ENCODE assay signal across 8 cellular contexts in genomic region chr5:96432245-96433065, GRCh38. TPM values are rescaled to one million over a fixed set of nuclear protein-coding genes. Genes with fewer than 3 reads are reported as not detected.
DNase-seq lines count a peak whose midpoint lies in the region; ATAC-seq, FAIRE-seq and TF ChIP-seq lines count a peak whose summit lies in the region.

No MANE protein-coding gene starts in this region.

- peak; percentile 57 for DNase-seq in NCI-H2171 treated with DMSO at 0.1 percent for 48 hours (lab: John Stamatoyannopoulos, UW)
- DNase-seq in endothelial cell of umbilical vein (ENCODE audit: low read depth, low spot score): peak; percentile 12
- DNase-seq in gastrocnemius medialis: no peak
- DNase-seq in stimulated activated CD4-positive, alpha-beta T cell treated with anti-CD3 and anti-CD28 coated beads, Interleukin-15, amount 100 ng/mL, for 24 hours: no peak
- DNase-seq in RCC 7860 (ENCODE audit: low spot score): no peak
- DNase-seq in right lobe of liver: no peak

- 12% methylated on average over 21 of the region's 38 CpGs for WGBS in right lobe of liver (ENCODE audit: insufficient coverage, low coverage, low lambda C conversion rate, missing lambda C conversion rate)

- no peak for TF ChIP-seq CTCF in endothelial cell of umbilical vein (IDR thresholded peaks at IDR 0.05; ENCODE audit: extremely low read depth in 1 of 2, insufficient read depth in 1 of 2, low read depth in 1 of 2, low read length in 2 of 2)
- no peak for TF ChIP-seq CTCF in gastrocnemius medialis (IDR thresholded peaks at IDR 0.05 in 4 of 5, conservative IDR thresholded peaks at IDR 0.05 in 1 of 5)
- no peak for TF ChIP-seq CTCF in right lobe of liver (IDR thresholded peaks at IDR 0.05)

- H3K4me3 ChIP-seq in endothelial cell of umbilical vein (replicated peaks in 1 of 3; ENCODE audit: insufficient read depth in 1 of 3, low read depth in 1 of 3, low read length in 3 of 3) (peak overlapping the region in 2 of 3 experiments; percentile 7 to 10), gastrocnemius medialis (peak overlapping the region; percentile 9 to 31 (median 22)), right lobe of liver (no peak overlapping the region)

- TF ChIP-seq POLR2A in endothelial cell of umbilical vein (IDR thresholded peaks at IDR 0.05; ENCODE audit: low read depth, low read length): no peak
- no peak for TF ChIP-seq POLR2A in gastrocnemius medialis (IDR thresholded peaks at IDR 0.05)
- TF ChIP-seq POLR2A in right lobe of liver (IDR thresholded peaks at IDR 0.05): no peak

- ATAC-seq in GM19351 (IDR thresholded peaks at IDR 0.05; ENCODE audit: unreplicated experiment): peak; percentile 51
- ATAC-seq in gastrocnemius medialis: no peak
- ATAC-seq in HG02623 (IDR thresholded peaks at IDR 0.05; ENCODE audit: unreplicated experiment): no peak
- no peak for ATAC-seq in right lobe of liver

- in situ Hi-C loops in gastrocnemius medialis (cut with MboI; ENCODE audit: low sequenced_read_pairs in 4 of 4): no loop called here

- POLR2A ChIA-PET in endothelial cell of umbilical vein (lab: Charles Lee): no interaction called here

- CTCF ChIA-PET in endothelial cell of umbilical vein (lab: Charles Lee): interaction anchor here (0.8 to 2.5 kb wide), 10 partner anchors 10 to 169 kb away, joined by 3 to 20 read pairs (median 3); no protein-coding TSS in a partner anchor

- H3K79me2 ChIP-seq in endothelial cell of umbilical vein (ENCODE audit: control insufficient read depth, insufficient read depth, low read length): no peaks in the 10 kb centered on the region

- BruUV-seq in endothelial cell of umbilical vein (replicated peaks; lab: Mats Ljungman, UMichigan): no TSS peak

- no peaks in the 10 kb centered on the region for H4K20me1 ChIP-seq in endothelial cell of umbilical vein (replicated peaks; ENCODE audit: control insufficient read depth, extremely low read depth, insufficient read depth, low read length)

- H3K4me2 ChIP-seq in endothelial cell of umbilical vein (ENCODE audit: insufficient read depth, low read length): peak overlapping the region; percentile 62

- H3K9me1 ChIP-seq in endothelial cell of umbilical vein (replicated peaks; ENCODE audit: control insufficient read depth, extremely low read depth, insufficient read depth, low read length): no peaks in the 10 kb centered on the region

- H3K9ac ChIP-seq in endothelial cell of umbilical vein (replicated peaks; ENCODE audit: extremely low read depth, insufficient read depth, low read length): no peak overlapping the region

- peaks cover 22% of the 10 kb centered on the region for H3K4me1 ChIP-seq in endothelial cell of umbilical vein (ENCODE audit: control insufficient read depth, extremely low read depth, insufficient read depth, low read length)
- H3K4me1 ChIP-seq in gastrocnemius medialis: peaks cover 14 to 18% of the 10 kb centered on the region in 2 donors
- H3K4me1 ChIP-seq in right lobe of liver: no peaks in the 10 kb centered on the region

- H3K27me3 ChIP-seq in endothelial cell of umbilical vein (ENCODE audit: control insufficient read depth in 2 of 2, insufficient read depth in 2 of 2, low read length in 2 of 2): peaks cover 27 to 34% of the 10 kb centered on the region in 2 experiments
- H3K27me3 ChIP-seq in gastrocnemius medialis: peaks cover 46 to 52% (median 50%) of the 10 kb centered on the region in 3 donors
- H3K27me3 ChIP-seq in right lobe of liver: peaks cover 0 to 22% of the 10 kb centered on the region in 2 donors

- intact Hi-C loops in endothelial cell of umbilical vein (cut with micrococcal nuclease): no loop called here
- intact Hi-C loops in gastrocnemius medialis (cut with DNase I; ENCODE audit: low total_unique reads): no loop called here
- intact Hi-C loops in right lobe of liver (cut with DNase I): no loop called here

- peak overlapping the region; percentile 10 for H2AFZ ChIP-seq in endothelial cell of umbilical vein (ENCODE audit: low read depth, low read length)

- H3K27ac ChIP-seq in endothelial cell of umbilical vein (ENCODE audit: insufficient read depth, low read depth, low read length): no peak overlapping the region
- no peak overlapping the region for H3K27ac ChIP-seq in gastrocnemius medialis
- no peak overlapping the region for H3K27ac ChIP-seq in right lobe of liver

- dilution Hi-C loops in endothelial cell of umbilical vein (cut with MboI; ENCODE audit: extremely low pct_ligation_motif_present, low sequenced_read_pairs): no loop called here

- FAIRE-seq in endothelial cell of umbilical vein (lab: Jason Lieb, UNC): no peak
- no peak for FAIRE-seq in RCC 7860 (lab: Jason Lieb, UNC)

- H3K9me3 ChIP-seq in endothelial cell of umbilical vein (replicated peaks; ENCODE audit: control insufficient read depth, insufficient read depth, low read length) (no peaks in the 10 kb centered on the region), gastrocnemius medialis (no peaks in the 10 kb centered on the region), right lobe of liver (no peaks in the 10 kb centered on the region)

- no peaks in the 10 kb centered on the region for H3K36me3 ChIP-seq in endothelial cell of umbilical vein (ENCODE audit: control insufficient read depth in 2 of 2, extremely low read depth in 1 of 2, insufficient read depth in 2 of 2, low read length in 2 of 2)
- H3K36me3 ChIP-seq in gastrocnemius medialis: no peaks in the 10 kb centered on the region
- H3K36me3 ChIP-seq in right lobe of liver: no peaks in the 10 kb centered on the region

TF ChIP-seq in endothelial cell of umbilical vein, 7 proteins besides CTCF, POLR2A, EP300 and RAD21:
- TF ChIP-seq EZH2 (IDR thresholded peaks at IDR 0.05; ENCODE audit: borderline replicate concordance, low read depth, low read length, severe bottlenecking) (peak; percentile 70), JUN (IDR thresholded peaks at IDR 0.05; ENCODE audit: borderline replicate concordance, insufficient read depth, insufficient read length, low read depth) (no peak), POLR2AphosphoS5 (IDR thresholded peaks at IDR 0.05; ENCODE audit: insufficient read depth, low read depth, low read length) (no peak), MYC (IDR thresholded peaks at IDR 0.05; ENCODE audit: low read depth, low read length) (no peak)
- TF ChIP-seq, protein P1, sequence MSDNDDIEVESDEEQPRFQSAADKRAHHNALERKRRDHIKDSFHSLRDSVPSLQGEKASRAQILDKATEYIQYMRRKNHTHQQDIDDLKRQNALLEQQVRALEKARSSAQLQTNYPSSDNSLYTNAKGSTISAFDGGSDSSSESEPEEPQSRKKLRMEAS (IDR thresholded peaks at IDR 0.05; ENCODE audit: insufficient read depth, insufficient read length): no peak
TF ChIP-seq in endothelial cell of umbilical vein: peak in this region for 1.

RNA-seq across cellular contexts. Expression of gene PCSK1, which starts 0.6 kb away (rescaled TPM):
- total RNA-seq in endothelial cell of umbilical vein: 4.3 and 8.7 TPM in 2 replicates
- polyA plus RNA-seq in endothelial cell of umbilical vein: 0.75 and 0.95 TPM in 2 replicates
- polyA plus RNA-seq in endothelial cell of umbilical vein (2011; cell fraction: cytosol; rRNA removed): 1.1 and 1.7 TPM in 2 replicates
- polyA plus RNA-seq in endothelial cell of umbilical vein (2011; cell fraction: nucleus; rRNA removed): 1.3 and 1.5 TPM in 2 replicates
- 3.1 and 4.5 TPM in 2 replicates for polyA plus RNA-seq in endothelial cell of umbilical vein (2012)
- 1.1 and 1.8 TPM in 2 replicates for polyA minus RNA-seq in endothelial cell of umbilical vein
- polyA minus RNA-seq in endothelial cell of umbilical vein (2011; cell fraction: cytosol; rRNA and poly(A)+ RNA removed): 2.6 TPM
- 0.67 and 1.8 TPM in 2 replicates for polyA minus RNA-seq in endothelial cell of umbilical vein (2011; cell fraction: nucleus; rRNA and poly(A)+ RNA removed)
- total RNA-seq in gastrocnemius medialis: 1 to 10 TPM in 1 of 4 donors, under 1 TPM in 1, not detected in 2; 0.07 to 1.4 TPM
- total RNA-seq in right lobe of liver: not detected

Comparison
In these comparisons a context has a peak if more than half of its experiments do, and no peak if none do; other contexts are left out.
1. DNase-seq: peak in NCI-H2171 treated with DMSO at 0.1 percent for 48 hours (single experiment) and endothelial cell of umbilical vein (single experiment); none in gastrocnemius medialis (0 of 2), stimulated activated CD4-positive, alpha-beta T cell treated with anti-CD3 and anti-CD28 coated beads, Interleukin-15, amount 100 ng/mL, for 24 hours (single experiment), RCC 7860 (single experiment) and right lobe of liver (0 of 3).
2. H3K4me3 ChIP-seq: peak in endothelial cell of umbilical vein (2 of 3) and gastrocnemius medialis (4 of 4); none in right lobe of liver (0 of 3).